ENCODE assay signal across 2 cellular contexts in the genomic region with DNA sequence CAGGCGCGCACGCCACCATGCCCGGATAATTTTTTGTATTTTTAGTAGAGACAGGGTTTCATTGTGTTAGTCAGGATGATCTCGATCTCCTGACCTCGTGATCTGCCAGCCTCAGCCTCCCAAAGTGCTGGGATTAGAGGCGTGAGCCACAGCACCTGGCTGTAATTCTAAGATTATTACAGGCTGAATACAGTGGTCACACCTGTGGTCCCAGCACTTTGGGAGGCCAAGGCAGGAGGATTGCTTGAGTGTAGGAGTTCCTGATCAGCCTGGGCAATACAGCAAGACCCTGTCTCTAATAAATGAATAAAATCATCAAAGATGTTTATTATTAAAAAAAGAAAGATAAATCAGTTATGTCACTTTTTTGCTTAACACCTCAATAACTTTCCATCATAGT. TPM values are rescaled to one million over a fixed set of nuclear protein-coding genes. Genes with fewer than 3 reads are reported as not detected.
"Had no signal": no experiment of that assay in that cellular context is flagged by ENCODE, and none has a peak within 500 bp of the region (broad histone marks: within the 10 kb centered on the region; RNA-seq: fewer than 3 reads in every experiment).

No MANE protein-coding gene starts in this region.

RNA-seq across cellular contexts. Expression of a gene that starts 52.2 kb away (rescaled TPM):
- total RNA-seq: skeletal muscle tissue had no signal
- polyA plus RNA-seq: naive thymus-derived CD8-positive, alpha-beta T cell had no signal
